8 cellular contexts compared by ENCODE assay signal in the genomic region with DNA sequence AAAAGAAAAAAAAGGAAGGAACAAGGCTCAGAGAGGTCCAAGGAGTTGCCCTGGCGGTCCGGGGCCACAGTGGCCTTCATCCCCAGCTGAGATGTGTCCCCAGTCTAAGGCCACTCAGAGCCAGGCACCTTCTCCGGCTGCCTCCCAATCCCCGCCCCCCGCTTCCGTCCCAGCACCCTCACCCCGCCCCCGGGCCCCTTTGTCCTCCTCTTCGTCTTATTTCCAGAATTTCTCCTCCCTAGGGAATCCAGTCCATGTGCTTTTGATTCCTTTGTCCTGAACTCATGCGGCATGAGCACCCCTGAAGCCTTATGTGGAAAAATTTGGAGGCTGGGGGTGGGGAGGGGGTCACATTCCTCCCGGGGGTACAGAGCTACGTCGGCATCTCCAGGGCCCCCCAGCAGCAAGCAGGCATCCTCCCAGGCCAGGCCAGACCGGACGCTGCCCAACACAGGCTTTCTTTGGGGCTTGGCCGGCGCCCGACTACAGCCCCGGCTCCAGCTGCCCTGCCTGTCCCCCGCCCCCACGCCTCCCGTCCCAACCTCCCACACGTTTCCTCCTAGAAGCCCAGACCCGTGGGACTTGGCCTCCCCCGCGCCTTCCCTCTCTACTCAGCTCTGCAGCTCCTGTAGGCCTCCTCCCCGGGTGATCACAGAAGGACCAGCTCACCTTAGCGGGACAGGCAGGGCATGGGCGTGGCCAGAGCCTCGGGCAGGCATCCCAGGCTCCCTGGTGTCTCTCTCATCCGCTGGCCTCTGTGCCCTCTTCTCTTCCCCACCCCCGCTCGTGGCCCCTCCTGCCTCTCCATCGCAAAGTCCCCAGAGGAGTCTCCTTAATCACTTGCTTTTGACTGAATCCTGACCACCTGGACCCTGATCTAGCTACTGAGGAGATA. TPM values are rescaled to one million over a fixed set of nuclear protein-coding genes. Genes with fewer than 3 reads are reported as not detected.
DNase-seq lines count a peak whose midpoint lies in the region; ATAC-seq and TF ChIP-seq lines count a peak whose summit lies in the region.

No MANE protein-coding gene starts in this region.

- peak overlapping the region; percentile 69 to 98 (median 91) for H3K4me3 Mint-ChIP-seq in naive B cell
- peak overlapping the region; percentile 81 for H3K4me3 Mint-ChIP-seq in type B pancreatic cell

- H3K9me3 ChIP-seq in esophagus muscularis mucosa = no peaks in the 10 kb centered on the region

- H3K36me3 ChIP-seq in esophagus muscularis mucosa = no peaks in the 10 kb centered on the region

- DNase-seq in DMS153 treated with DMSO at 0.1 percent for 48 hours (lab: John Stamatoyannopoulos, UW; ENCODE audit: unreplicated experiment) (peak; percentile 29), Kasumi-1 (lab: John Stamatoyannopoulos, UW) (peak; percentile 69), esophagus muscularis mucosa (ENCODE audit: extremely low spot score) (no peak), naive B cell (no peak), type B pancreatic cell (ENCODE audit: extremely low spot score, unreplicated experiment) (peak; percentile 77), inferior parietal cortex (ENCODE audit: extremely low spot score) (no peak)
- peak; percentile 35 to 53 for DNase-seq in activated CD4-positive, alpha-beta T cell treated with anti-CD3 and anti-CD28 coated beads, Interleukin-2, amount 50 U/mL, for 4 hours

- no peaks in the 10 kb centered on the region for H3K27me3 Mint-ChIP-seq in naive B cell
- peaks cover 6% of the 10 kb centered on the region for H3K27me3 Mint-ChIP-seq in type B pancreatic cell

- peaks cover 23 to 32% (median 29%) of the 10 kb centered on the region in 4 donors for H3K4me1 ChIP-seq in esophagus muscularis mucosa

- TF ChIP-seq CTCF in esophagus muscularis mucosa (IDR thresholded peaks at IDR 0.05) = no peak
- TF ChIP-seq CTCF in type B pancreatic cell (conservative IDR thresholded peaks at IDR 0.05) = no peak

- ATAC-seq in naive B cell (ENCODE audit: low read depth in 2 of 2) = peak; percentile 11 to 12
- ATAC-seq in GM21737 (IDR thresholded peaks at IDR 0.05; ENCODE audit: unreplicated experiment) = no peak

- H3K27ac ChIP-seq in esophagus muscularis mucosa (replicated peaks in 1 of 4) = peak overlapping the region; percentile 70 to 77 (median 72)

- H3K27ac Mint-ChIP-seq in naive B cell (peak overlapping the region; percentile 64 to 98 (median 95)), type B pancreatic cell (peak overlapping the region; percentile 85)

- no peaks in the 10 kb centered on the region for H3K36me3 Mint-ChIP-seq in naive B cell
- H3K36me3 Mint-ChIP-seq in type B pancreatic cell = no peaks in the 10 kb centered on the region

- WGBS in esophagus muscularis mucosa = 9% methylated on average over 28 of the region's 34 CpGs

- TF ChIP-seq POLR2A in esophagus muscularis mucosa (IDR thresholded peaks at IDR 0.05; ENCODE audit: low read depth) = no peak

- intact Hi-C loops in esophagus muscularis mucosa (cut with DNase I) = loop anchor here (5.0 kb wide), 1 partner anchor 44 kb away; no protein-coding TSS in a partner anchor

- no peaks in the 10 kb centered on the region for H3K27me3 ChIP-seq in esophagus muscularis mucosa

- H3K4me1 Mint-ChIP-seq in naive B cell (peaks cover 38 to 85% (median 52%) of the 10 kb centered on the region in 3 donors), type B pancreatic cell (ENCODE audit: unreplicated experiment) (peaks cover 27% of the 10 kb centered on the region)

- TF ChIP-seq EP300 in esophagus muscularis mucosa (IDR thresholded peaks at IDR 0.05) = no peak

- H3K9me3 Mint-ChIP-seq in naive B cell (peaks cover 0 to 5% (median 0%) of the 10 kb centered on the region in 7 donors), type B pancreatic cell (no peaks in the 10 kb centered on the region)

- H3K4me3 ChIP-seq in esophagus muscularis mucosa = peak overlapping the region; percentile 45 to 50 (median 48)

RNA-seq across cellular contexts. Expression of a gene that starts 17.8 kb away (rescaled TPM):
- total RNA-seq in esophagus muscularis mucosa (100 to 1,000 TPM in 1 of 4 donors, 10 to 100 TPM in 3; 37.3 to 101 (median 50.4) TPM), type B pancreatic cell (ENCODE audit: low replicate concordance) (4.9 and 14.3 TPM in 2 replicates)
- 10 to 100 TPM; 17.8 to 41.1 (median 31.9) TPM for polyA plus RNA-seq in naive B cell (ENCODE audit: low read depth in 6 of 6)

RNA-seq across cellular contexts. Expression of a gene that starts 55.7 kb away (rescaled TPM):
- total RNA-seq in esophagus muscularis mucosa (10 to 100 TPM; 39.3 to 56.3 (median 42.1) TPM), type B pancreatic cell (ENCODE audit: low replicate concordance) (71.9 and 84.3 TPM in 2 replicates)
- polyA plus RNA-seq in naive B cell (ENCODE audit: low read depth in 6 of 6) = 100 to 1,000 TPM; 110 to 169 (median 132) TPM

Comparison
In these comparisons a context has a peak if more than half of its experiments do, and no peak if none do; other contexts are left out.
1. DNase-seq: peak in DMS153 treated with DMSO at 0.1 percent for 48 hours (single experiment), Kasumi-1 (2 of 2), activated CD4-positive, alpha-beta T cell treated with anti-CD3 and anti-CD28 coated beads, Interleukin-2, amount 50 U/mL, for 4 hours (2 of 2) and type B pancreatic cell (single experiment); none in esophagus muscularis mucosa (single experiment), naive B cell (single experiment) and inferior parietal cortex (single experiment).